ENCODE assay signal across 19 cellular contexts in genomic region chr14:54529811-54530210, GRCh38. TPM values are rescaled to one million over a fixed set of nuclear protein-coding genes. Genes with fewer than 3 reads are reported as not detected.
DNase-seq lines count a peak whose midpoint lies in the region; ATAC-seq and TF ChIP-seq lines count a peak whose summit lies in the region.
"Had no signal": no experiment of that assay in that cellular context is flagged by ENCODE, and none has a peak within 500 bp of the region (broad histone marks: within the 10 kb centered on the region; RNA-seq: fewer than 3 reads in every experiment).

No MANE protein-coding gene starts in this region.

- no peak for TF ChIP-seq EP300 in transverse colon (IDR thresholded peaks at IDR 0.05; ENCODE audit: low read depth)

- no peak overlapping the region for H3K4me2 ChIP-seq in hepatocyte

- peaks cover 0 to 16% (median 4%) of the 10 kb centered on the region in 4 donors for H3K4me1 ChIP-seq in transverse colon
- no peaks in the 10 kb centered on the region for H3K4me1 ChIP-seq in hepatocyte (ENCODE audit: insufficient read depth)
- H3K4me1 ChIP-seq: tibial artery had no signal

- no peaks in the 10 kb centered on the region for H3K27me3 ChIP-seq in transverse colon
- H3K27me3 ChIP-seq in hepatocyte: no peaks in the 10 kb centered on the region
- H3K27me3 ChIP-seq: ovary, tibial artery had no signal

- H3K4me3 ChIP-seq in transverse colon: no peak overlapping the region
- no peak overlapping the region for H3K4me3 ChIP-seq in hepatocyte
- H3K4me3 ChIP-seq: ovary, tibial artery had no signal

- H3K27ac ChIP-seq in transverse colon (peak overlapping the region in 1 of 4 donors; percentile 12), hepatocyte (no peak overlapping the region)
- H3K27ac ChIP-seq: HL-60, ovary, tibial artery had no signal

- H3K36me3 ChIP-seq in transverse colon (peaks cover 0 to 5% (median 1%) of the 10 kb centered on the region in 4 donors), hepatocyte (replicated peaks; ENCODE audit: insufficient read depth, low read depth) (no peaks in the 10 kb centered on the region)
- H3K36me3 ChIP-seq: ovary had no signal

- TF ChIP-seq POLR2A in transverse colon (IDR thresholded peaks at IDR 0.05): no peak

- intact Hi-C loops in transverse colon (cut with DNase I; ENCODE audit: low total_unique reads): no loop called here

- no peak overlapping the region for H2AFZ ChIP-seq in hepatocyte

- no peaks in the 10 kb centered on the region for H4K20me1 ChIP-seq in hepatocyte (ENCODE audit: insufficient read depth, poor library complexity, severe bottlenecking)

- no peaks in the 10 kb centered on the region for H3K9me2 ChIP-seq in hepatocyte (replicated peaks; ENCODE audit: insufficient read depth)

- no peak for ATAC-seq in HG02623 (IDR thresholded peaks at IDR 0.05; ENCODE audit: unreplicated experiment)
- no peak for ATAC-seq in HG03565 (IDR thresholded peaks at IDR 0.05; ENCODE audit: unreplicated experiment)
- ATAC-seq: activated CD8-positive, alpha-beta T cell treated with anti-CD3 and anti-CD28 coated beads, Interleukin-2, amount 10 ng/mL, durations not matched to agents 7 days and 5 days; esophagus mucosa had no signal

- in situ Hi-C loops in transverse colon (cut with MboI; ENCODE audit: low pct_ligation_motif_present in 1 of 4, low pct_unique_long_range_greater_than_20kb in 1 of 4, low sequenced_read_pairs in 3 of 4): no loop called here

- no peak for TF ChIP-seq CTCF in transverse colon (IDR thresholded peaks at IDR 0.05)
- no peak for TF ChIP-seq CTCF in hepatocyte (IDR thresholded peaks at IDR 0.05; ENCODE audit: poor library complexity)

- DNase-seq in NCI-H2196 (lab: John Stamatoyannopoulos, UW; ENCODE audit: unreplicated experiment) (peak; percentile 11), NCI-H2196 treated with DMSO at 0.1 percent for 48 hours (lab: John Stamatoyannopoulos, UW; ENCODE audit: unreplicated experiment) (no peak), RPMI7951 (ENCODE audit: low read depth) (peak; percentile 43), fibroblast of peridontal ligament (ENCODE audit: extremely low read depth) (peak; percentile 57), transverse colon (peak; percentile 58), hepatocyte (ENCODE audit: low spot score) (no peak)
- DNase-seq: ACHN; activated CD8-positive, alpha-beta T cell treated with anti-CD3 and anti-CD28 coated beads, Interleukin-2, amount 10 ng/mL, durations not matched to agents 7 days and 5 days; mesendoderm; MM.1S; NCI-H510A; ovary; stimulated activated CD4-positive, alpha-beta T cell treated with anti-CD3 and anti-CD28 coated beads, Interleukin-15, amount 100 ng/mL, for 24 hours; T1000; tibial artery had no signal

- H3K79me2 ChIP-seq in hepatocyte: peaks cover 3% of the 10 kb centered on the region

- H3K9me3 ChIP-seq in transverse colon (no peaks in the 10 kb centered on the region), hepatocyte (ENCODE audit: low read depth) (no peaks in the 10 kb centered on the region)
- H3K9me3 ChIP-seq: ovary, tibial artery had no signal

- 37 to 42% methylated on average over 1 of the region's 1 CpG for WGBS in transverse colon (ENCODE audit: low coverage in 1 of 2), 2 donors
- WGBS in hepatocyte (ENCODE audit: low lambda C conversion rate, missing lambda C conversion rate): 47% methylated on average over 1 of the region's 1 CpG

RNA-seq across cellular contexts. Expression of gene CGRRF1, which starts 20.1 kb away (rescaled TPM):
- total RNA-seq in RPMI7951 (2014; rRNA removed; shearing (Covaris generic)): 11.9 and 19.6 TPM in 2 replicates
- 10 to 100 TPM in 3 of 4 donors, 1 to 10 TPM in 1; 2.6 to 46.8 (median 18.0) TPM for total RNA-seq in transverse colon
- total RNA-seq in hepatocyte: 24.9 and 27.0 TPM in 2 replicates
- polyA plus RNA-seq in hepatocyte: 20.7 and 22.9 TPM in 2 replicates

RNA-seq across cellular contexts. Expression of gene SAMD4A, which starts 37.1 kb away (rescaled TPM):
- total RNA-seq in RPMI7951 (2014; rRNA removed; shearing (Covaris generic)): 8.6 and 10.1 TPM in 2 replicates
- total RNA-seq in transverse colon: 10 to 100 TPM; 15.3 to 40.2 (median 22.3) TPM
- 15.7 and 17.9 TPM in 2 replicates for total RNA-seq in hepatocyte
- polyA plus RNA-seq in hepatocyte: 10.5 and 11.7 TPM in 2 replicates

RNA-seq across cellular contexts. Expression of gene GMFB, which starts 41.0 kb away (rescaled TPM):
- 90.1 and 94.2 TPM in 2 replicates for total RNA-seq in RPMI7951 (2014; rRNA removed; shearing (Covaris generic))
- total RNA-seq in transverse colon: 10 to 100 TPM; 19.8 to 94.5 (median 67.4) TPM
- total RNA-seq in hepatocyte: 80.7 and 138 TPM in 2 replicates
- polyA plus RNA-seq in hepatocyte: 41.8 and 47.3 TPM in 2 replicates

Comparison
In these comparisons a context has a peak if more than half of its experiments do, and no peak if none do; other contexts are left out.
1. DNase-seq: peak in NCI-H2196 (single experiment), RPMI7951 (single experiment), fibroblast of peridontal ligament (single experiment) and transverse colon (single experiment); none in NCI-H2196 treated with DMSO at 0.1 percent for 48 hours (single experiment) and hepatocyte (single experiment).